29 cellular contexts compared by ENCODE assay signal in the genomic region with DNA sequence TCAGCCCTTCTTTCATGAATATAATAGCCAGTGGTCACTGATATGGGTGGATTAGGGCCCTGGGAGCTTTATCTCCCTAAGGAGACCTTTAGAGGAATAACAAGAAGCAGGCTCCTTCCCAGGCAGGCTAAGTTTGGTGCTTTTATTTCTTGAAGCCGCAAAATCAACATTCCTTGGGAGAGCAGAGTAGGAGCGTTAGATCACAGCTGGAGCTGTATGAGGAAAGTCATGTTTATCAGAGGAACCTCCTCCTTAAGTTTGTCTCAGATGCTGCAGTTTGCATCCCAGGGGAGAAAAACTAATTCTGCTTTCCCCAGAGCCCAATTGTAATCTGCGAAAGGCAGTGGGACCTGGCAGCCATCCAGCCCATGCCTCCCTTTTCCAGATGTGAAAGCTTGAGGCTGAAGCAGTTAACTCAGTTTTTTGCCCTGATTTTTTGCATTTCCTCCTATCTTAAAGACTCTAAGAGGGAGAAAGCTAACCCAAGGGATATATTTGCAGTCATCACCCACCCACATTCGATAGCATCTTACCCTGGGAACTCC.
DNase-seq lines count a peak whose midpoint lies in the region; ATAC-seq and TF ChIP-seq lines count a peak whose summit lies in the region.
"Had no signal": no experiment of that assay in that cellular context is flagged by ENCODE, and none has a peak within 500 bp of the region (broad histone marks: within the 10 kb centered on the region; RNA-seq: fewer than 3 reads in every experiment).

No MANE protein-coding gene starts in this region.

- no peak overlapping the region for H3K27ac ChIP-seq in heart left ventricle
- no peak overlapping the region for H3K27ac ChIP-seq in trophoblast cell (ENCODE audit: low read depth, low read length)
- H3K27ac ChIP-seq in gastroesophageal sphincter = no peak overlapping the region
- H3K27ac ChIP-seq in RWPE1 = no peak overlapping the region
- H3K27ac ChIP-seq: neutrophil, SK-N-MC had no signal

- POLR2A ChIA-PET in RWPE1 (lab: Yijun Ruan, JAX; ENCODE audit: low non-redundant PET) = no interaction called here

- H3K4me1 ChIP-seq in heart left ventricle (no peaks in the 10 kb centered on the region), trophoblast cell (ENCODE audit: control insufficient read depth in 1 of 2, insufficient read depth in 2 of 2, low read length in 2 of 2) (peaks cover 0 to 5% of the 10 kb centered on the region in 2 experiments), gastroesophageal sphincter (no peaks in the 10 kb centered on the region)

- no peak overlapping the region for H3K23ac ChIP-seq in trophoblast cell (ENCODE audit: low read length)

- H3K4me3 ChIP-seq in heart left ventricle (no peak overlapping the region), trophoblast cell (ENCODE audit: low read depth, low read length) (no peak overlapping the region), gastroesophageal sphincter (no peak overlapping the region)
- H3K4me3 ChIP-seq: SK-N-MC had no signal

- peak overlapping the region; percentile 79 for H3K4ac ChIP-seq in trophoblast cell (ENCODE audit: low read depth, low read length)

- no peak for TF ChIP-seq POLR2A in heart left ventricle (IDR thresholded peaks at IDR 0.05)
- TF ChIP-seq POLR2A in gastroesophageal sphincter (IDR thresholded peaks at IDR 0.05) = no peak

- H3K27me3 ChIP-seq in heart left ventricle (no peaks in the 10 kb centered on the region), trophoblast cell (ENCODE audit: insufficient read depth, low read length) (no peaks in the 10 kb centered on the region), gastroesophageal sphincter (no peaks in the 10 kb centered on the region)
- H3K27me3 ChIP-seq: neutrophil had no signal

- H2BK5ac ChIP-seq in trophoblast cell (ENCODE audit: low read depth, low read length, poor library complexity) = peak overlapping the region; percentile 91

- H4K12ac ChIP-seq in trophoblast cell (ENCODE audit: low read depth, low read length) = peak overlapping the region; percentile 54

- ATAC-seq in heart left ventricle = no peak
- no peak for ATAC-seq in gastroesophageal sphincter
- ATAC-seq: esophagus mucosa; left colon; stimulated activated effector memory CD8-positive, alpha-beta T cell treated with anti-CD3 and anti-CD28 coated beads, Interleukin-12 subunit alpha, Interleukin-12 subunit beta, amount 100 ng/mL, for 72 hours had no signal

- peak overlapping the region; percentile 98 for H4K91ac ChIP-seq in trophoblast cell (ENCODE audit: low read depth, low read length)

- CTCF ChIA-PET in RWPE1 (lab: Yijun Ruan, JAX) = interaction anchor here (0.6 kb wide), 1 partner anchor 255 kb away, joined by 5 read pairs; no protein-coding TSS in a partner anchor

- peaks cover 10% of the 10 kb centered on the region for H3K79me1 ChIP-seq in trophoblast cell (ENCODE audit: low read length)

- H2AFZ ChIP-seq in trophoblast cell (ENCODE audit: insufficient read depth, low read length, poor library complexity) = no peak overlapping the region

- TF ChIP-seq CTCF in heart left ventricle (IDR thresholded peaks at IDR 0.05) (no peak), gastroesophageal sphincter (IDR thresholded peaks at IDR 0.05) (no peak), RWPE1 (conservative IDR thresholded peaks at IDR 0.05; ENCODE audit: low read depth) (no peak)

- peaks cover 2% of the 10 kb centered on the region for H3K79me2 ChIP-seq in trophoblast cell (ENCODE audit: control insufficient read depth, insufficient read depth, low read length, poor library complexity)

- no peak for TF ChIP-seq EP300 in gastroesophageal sphincter (IDR thresholded peaks at IDR 0.05)

- DNase-seq in GM03348 (ENCODE audit: low spot score) = peak; percentile 6
- peak; percentile 65 for DNase-seq in amniotic epithelial cell (ENCODE audit: low read depth)
- DNase-seq in heart left ventricle = peak; percentile 19 to 64 (median 32)
- DNase-seq in trophoblast cell = no peak
- no peak for DNase-seq in NCI-H446 treated with DMSO at 0.1 percent for 48 hours (lab: John Stamatoyannopoulos, UW)
- DNase-seq in RWPE1 (ENCODE audit: low spot score) = no peak
- DNase-seq: activated CD4-positive, alpha-beta T cell treated with anti-CD3 and anti-CD28 coated beads, Interleukin-2, amount 50 U/mL, for 1 hour; activated CD4-positive, CD25-positive, alpha-beta regulatory T cell; activated effector memory CD4-positive, alpha-beta T cell treated with anti-CD3 and anti-CD28 coated beads, Interleukin-2, amount 50 U/mL, for 16 hours; activated T-cell treated with anti-CD3 and anti-CD28 coated beads, Interleukin-2, amount 50 U/mL, for 24 hours; anterior cingulate cortex; C1 segment of cervical spinal cord; COR-L47; dermis blood vessel endothelial cell; endodermal cell; HCEC 1CT; hypothalamus; left colon; MV-4-11; NCI-H1436 treated with DMSO at 0.1 percent for 48 hours; NCI-H2107; NCI-H446; NCI-H774; substantia nigra had no signal

- peak overlapping the region; percentile 84 for H3K18ac ChIP-seq in trophoblast cell (ENCODE audit: low read length)

- peak overlapping the region; percentile 96 for H2BK120ac ChIP-seq in trophoblast cell (ENCODE audit: insufficient read depth, low read length, poor library complexity)

- H3K9me3 ChIP-seq in heart left ventricle (no peaks in the 10 kb centered on the region), trophoblast cell (ENCODE audit: insufficient read depth, low read depth, low read length) (no peaks in the 10 kb centered on the region), gastroesophageal sphincter (no peaks in the 10 kb centered on the region)
- H3K9me3 ChIP-seq: neutrophil had no signal

- H3K4me2 ChIP-seq in trophoblast cell (ENCODE audit: low read length) = no peak overlapping the region

- peak overlapping the region; percentile 79 for H3K14ac ChIP-seq in trophoblast cell (ENCODE audit: low read length)

- H4K8ac ChIP-seq in trophoblast cell (ENCODE audit: low read depth, low read length) = peak overlapping the region; percentile 73

- intact Hi-C loops in heart left ventricle (cut with DNase I) = no loop called here

- no peaks in the 10 kb centered on the region for H3K36me3 ChIP-seq in heart left ventricle
- no peaks in the 10 kb centered on the region for H3K36me3 ChIP-seq in trophoblast cell (ENCODE audit: control insufficient read depth in 1 of 2, insufficient read depth in 2 of 2, low read length in 2 of 2)
- no peaks in the 10 kb centered on the region for H3K36me3 ChIP-seq in gastroesophageal sphincter
- H3K36me3 ChIP-seq: neutrophil had no signal

- H2AK5ac ChIP-seq in trophoblast cell (ENCODE audit: low read length) = peak overlapping the region; percentile 93

- H2BK12ac ChIP-seq in trophoblast cell (ENCODE audit: low read length) = peak overlapping the region; percentile 91

- 34 to 74% (median 49%) methylated on average over 4 of the region's 4 CpGs for WGBS in heart left ventricle, 4 donors
- no CpG with 5 or more reads among the region's 4 CpGs for WGBS in trophoblast cell (ENCODE audit: extremely low coverage, insufficient coverage, insufficient read length)
- WGBS in gastroesophageal sphincter (ENCODE audit: low coverage in 1 of 2), 2 donors = 52 to 73% methylated on average over 2 of the region's 4 CpGs

- no peak overlapping the region for H3K9ac ChIP-seq in trophoblast cell (ENCODE audit: low read length)

Comparison
In these comparisons a context has a peak if more than half of its experiments do, and no peak if none do; other contexts are left out.
1. DNase-seq: peak in GM03348 (single experiment), amniotic epithelial cell (single experiment) and heart left ventricle (5 of 5); none in trophoblast cell (0 of 2), NCI-H446 treated with DMSO at 0.1 percent for 48 hours (single experiment) and RWPE1 (single experiment).